In genomic region chrX:10415704-10416001, GRCh38 we compare ENCODE assay signal across 17 cellular contexts.
A peak's percentile ranks its signal among the peaks of the same experiment; 100 is the strongest.
DNase-seq lines count a peak whose midpoint lies in the region; ATAC-seq and TF ChIP-seq lines count a peak whose summit lies in the region.
"Had no signal": no experiment of that assay in that cellular context is flagged by ENCODE, and none has a peak within 500 bp of the region (broad histone marks: within the 10 kb centered on the region; RNA-seq: fewer than 3 reads in every experiment).

No MANE protein-coding gene starts in this region.

- H3K27ac ChIP-seq in foreskin keratinocyte (no peak overlapping the region), adrenal gland (no peak overlapping the region)
- H3K27ac ChIP-seq: colonic mucosa, epithelial cell of prostate, RWPE1 had no signal

- H3K4me3 ChIP-seq in adrenal gland = no peak overlapping the region
- H3K4me3 ChIP-seq: colonic mucosa had no signal

- H3K4me1 Mint-ChIP-seq in stimulated activated naive B cell treated with anti-CD40 and anti-IgM and Interleukin-4, amounts not matched to agents 10 μg/mL and 1 μg/mL and 100 μg/mL, for 72 hours = peaks cover 0 to 1% of the 10 kb centered on the region in 2 donors
- H3K4me1 Mint-ChIP-seq: CD4-positive, CD25-positive, alpha-beta regulatory T cell had no signal

- peak; percentile 11 for DNase-seq in GM04504 (ENCODE audit: low read depth)
- DNase-seq in amniotic epithelial cell (ENCODE audit: low read depth) = peak; percentile 14
- peak; percentile 6 to 34 for DNase-seq in foreskin keratinocyte
- DNase-seq in stromal cell of bone marrow (ENCODE audit: low read depth) = peak; percentile 22
- no peak for DNase-seq in stimulated activated naive B cell treated with anti-CD40 and anti-IgM and Interleukin-4, amounts not matched to agents 10 μg/mL and 1 μg/mL and 100 μg/mL, for 72 hours
- no peak for DNase-seq in adrenal gland
- no peak for DNase-seq in stimulated activated CD4-positive, alpha-beta T cell treated with anti-CD3 and anti-CD28 coated beads, Interleukin-12 subunit alpha, Interleukin-12 subunit beta, amount 100 ng/mL, for 4 hours
- DNase-seq: CD4-positive, CD25-positive, alpha-beta regulatory T cell; colonic mucosa; DMS53; hypothalamus; Kasumi-1; left colon; NCI-H774 had no signal

- intact Hi-C loops in adrenal gland (cut with DNase I) = no loop called here

- H3K27ac Mint-ChIP-seq in stimulated activated naive B cell treated with anti-CD40 and anti-IgM and Interleukin-4, amounts not matched to agents 10 μg/mL and 1 μg/mL and 100 μg/mL, for 72 hours = no peak overlapping the region
- H3K27ac Mint-ChIP-seq: CD4-positive, CD25-positive, alpha-beta regulatory T cell; progenitor cell of endocrine pancreas had no signal

- no peaks in the 10 kb centered on the region for H3K9me3 ChIP-seq in adrenal gland (replicated peaks in 1 of 3)
- H3K9me3 ChIP-seq: colonic mucosa had no signal

- H3K4me1 ChIP-seq in foreskin keratinocyte (no peaks in the 10 kb centered on the region), adrenal gland (replicated peaks in 1 of 2) (no peaks in the 10 kb centered on the region)
- H3K4me1 ChIP-seq: colonic mucosa had no signal

- H3K27me3 Mint-ChIP-seq in stimulated activated naive B cell treated with anti-CD40 and anti-IgM and Interleukin-4, amounts not matched to agents 10 μg/mL and 1 μg/mL and 100 μg/mL, for 72 hours = no peaks in the 10 kb centered on the region
- H3K27me3 Mint-ChIP-seq: CD4-positive, CD25-positive, alpha-beta regulatory T cell; progenitor cell of endocrine pancreas had no signal

- no peak for ATAC-seq in foreskin keratinocyte
- ATAC-seq in stimulated activated naive B cell treated with anti-CD40 and anti-IgM and Interleukin-4, amounts not matched to agents 10 μg/mL and 1 μg/mL and 100 μg/mL, for 72 hours (replicated peaks) = no peak
- ATAC-seq: left colon had no signal

- TF ChIP-seq CTCF in foreskin keratinocyte (conservative IDR thresholded peaks at IDR 0.05) = no peak
- TF ChIP-seq CTCF in adrenal gland (IDR thresholded peaks at IDR 0.05) = no peak

- 50 to 70% (median 62%) methylated on average over 3 of the region's 3 CpGs for WGBS in adrenal gland, 4 donors

- H3K36me3 ChIP-seq in adrenal gland (replicated peaks in 1 of 2) = no peaks in the 10 kb centered on the region
- H3K36me3 ChIP-seq: colonic mucosa had no signal

- H3K27me3 ChIP-seq in foreskin keratinocyte (no peaks in the 10 kb centered on the region), adrenal gland (no peaks in the 10 kb centered on the region)
- H3K27me3 ChIP-seq: colonic mucosa had no signal

- no peaks in the 10 kb centered on the region for H3K9me3 Mint-ChIP-seq in stimulated activated naive B cell treated with anti-CD40 and anti-IgM and Interleukin-4, amounts not matched to agents 10 μg/mL and 1 μg/mL and 100 μg/mL, for 72 hours
- H3K9me3 Mint-ChIP-seq: CD4-positive, CD25-positive, alpha-beta regulatory T cell had no signal

- no peak for TF ChIP-seq POLR2A in adrenal gland (IDR thresholded peaks at IDR 0.05)

- H3K4me3 Mint-ChIP-seq in stimulated activated naive B cell treated with anti-CD40 and anti-IgM and Interleukin-4, amounts not matched to agents 10 μg/mL and 1 μg/mL and 100 μg/mL, for 72 hours = no peak overlapping the region
- H3K4me3 Mint-ChIP-seq: CD4-positive, CD25-positive, alpha-beta regulatory T cell had no signal

- no peaks in the 10 kb centered on the region for H3K36me3 Mint-ChIP-seq in stimulated activated naive B cell treated with anti-CD40 and anti-IgM and Interleukin-4, amounts not matched to agents 10 μg/mL and 1 μg/mL and 100 μg/mL, for 72 hours
- H3K36me3 Mint-ChIP-seq: CD4-positive, CD25-positive, alpha-beta regulatory T cell had no signal

Comparison
In these comparisons a context has a peak if more than half of its experiments do, and no peak if none do; other contexts are left out.
1. DNase-seq: peak in GM04504 (single experiment), amniotic epithelial cell (single experiment), foreskin keratinocyte (2 of 2) and stromal cell of bone marrow (single experiment); none in stimulated activated naive B cell treated with anti-CD40 and anti-IgM and Interleukin-4, amounts not matched to agents 10 μg/mL and 1 μg/mL and 100 μg/mL, for 72 hours (single experiment), adrenal gland (0 of 7) and stimulated activated CD4-positive, alpha-beta T cell treated with anti-CD3 and anti-CD28 coated beads, Interleukin-12 subunit alpha, Interleukin-12 subunit beta, amount 100 ng/mL, for 4 hours (single experiment).